9 cellular contexts compared by ENCODE assay signal in the genomic region with DNA sequence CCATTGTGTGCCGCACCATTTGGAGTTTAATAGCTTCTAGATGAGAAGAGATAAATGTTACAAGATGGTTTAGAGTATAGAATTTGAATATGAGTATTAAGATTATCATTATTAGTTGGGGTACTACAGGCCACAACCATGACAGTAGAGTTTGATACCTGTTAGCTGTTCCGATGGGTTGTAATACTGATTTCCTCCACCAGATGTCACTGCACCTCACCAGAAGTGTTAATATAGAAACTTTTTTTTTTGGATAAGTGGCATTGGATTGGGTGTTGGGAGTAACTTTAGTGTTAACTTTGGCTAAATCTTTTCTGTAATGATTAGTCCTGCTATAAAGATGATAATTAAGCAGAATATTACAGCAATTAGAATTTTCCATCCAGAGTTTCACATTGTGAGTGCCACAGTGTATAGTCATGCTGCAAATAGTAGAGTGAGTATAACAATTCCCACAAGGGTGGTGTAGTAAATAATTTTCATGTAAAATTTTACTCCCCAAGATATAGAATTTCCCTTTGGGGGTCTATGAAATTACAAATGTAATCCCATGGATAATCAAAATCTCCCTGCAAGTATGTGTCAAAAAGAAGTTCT. TPM values are rescaled to one million over a fixed set of nuclear protein-coding genes. Genes with fewer than 3 reads are reported as not detected.
A peak's percentile ranks its signal among the peaks of the same experiment; 100 is the strongest.
DNase-seq lines count a peak whose midpoint lies in the region; ATAC-seq, FAIRE-seq and TF ChIP-seq lines count a peak whose summit lies in the region.
"Had no signal": no experiment of that assay in that cellular context is flagged by ENCODE, and none has a peak within 500 bp of the region (broad histone marks: within the 10 kb centered on the region; RNA-seq: fewer than 3 reads in every experiment).

No MANE protein-coding gene starts in this region.

- DNase-seq in CD14-positive monocyte (ENCODE audit: low spot score) (no peak), GM19239 (ENCODE audit: insufficient read length, low spot score) (no peak), iris pigment epithelial cell (ENCODE audit: low read depth) (peak; percentile 36), NCI-H524 treated with DMSO at 0.1 percent for 48 hours (lab: John Stamatoyannopoulos, UW) (no peak), NCI-H1436 treated with DMSO at 0.1 percent for 48 hours (lab: John Stamatoyannopoulos, UW) (no peak)

- peaks cover 0 to 2% (median 0%) of the 10 kb centered on the region in 3 donors for H3K27me3 Mint-ChIP-seq in CD14-positive monocyte (ENCODE audit: low read depth in 3 of 3)

- H3K9me3 Mint-ChIP-seq in CD14-positive monocyte, result peaks cover 24 to 60% (median 43%) of the 10 kb centered on the region in 7 donors

- H3K4me3 ChIP-seq in WI38 (ENCODE audit: low read depth, low read length), result no peak overlapping the region
- H3K4me3 ChIP-seq: SJCRH30 had no signal

- H3K4me3 Mint-ChIP-seq in CD14-positive monocyte, result no peak overlapping the region

- peak; percentile 91 for TF ChIP-seq CTCF in CD14-positive monocyte (IDR thresholded peaks at IDR 0.05)
- TF ChIP-seq CTCF in WI38 (IDR thresholded peaks at IDR 0.05; ENCODE audit: low read depth, low read length), result peak; percentile 52; the same call in 1 of the 2 replicates

- H3K27ac Mint-ChIP-seq in CD14-positive monocyte, result no peak overlapping the region

- no peak for ATAC-seq in HG03175 (IDR thresholded peaks at IDR 0.05; ENCODE audit: unreplicated experiment)
- no peak for ATAC-seq in HG03457 (IDR thresholded peaks at IDR 0.05; ENCODE audit: unreplicated experiment)

- intact Hi-C loops in CD14-positive monocyte (cut with micrococcal nuclease), result no loop called here

- no peaks in the 10 kb centered on the region for H3K4me1 Mint-ChIP-seq in CD14-positive monocyte

- peak; percentile 23 for FAIRE-seq in GM19239 (lab: Jason Lieb, UNC)

- H3K36me3 Mint-ChIP-seq in CD14-positive monocyte, result no peaks in the 10 kb centered on the region

RNA-seq across cellular contexts. Expression of a gene that starts 56.3 kb away (rescaled TPM):
- polyA plus RNA-seq in CD14-positive monocyte, result not detected
